Comparison of ENCODE assay signal across 1 cellular context in genomic region chr3:141959531-141959920, GRCh38.
TF ChIP-seq lines count a peak whose summit lies in the region.

No MANE protein-coding gene starts in this region.

TF ChIP-seq in GM23338, 12 proteins besides CTCF, POLR2A, EP300 and RAD21 (continued from another document):
- TF ChIP-seq ZNF462 (CRISPR knock-in tag; IDR thresholded peaks at IDR 0.05) (no peak), EZH2 (IDR thresholded peaks at IDR 0.05; ENCODE audit: low read depth, unreplicated experiment) (no peak), ZNF114 (CRISPR knock-in tag; IDR thresholded peaks at IDR 0.05) (no peak), CREB1 (CRISPR knock-in tag; IDR thresholded peaks at IDR 0.05; ENCODE audit: low read depth) (no peak), NANOG (IDR thresholded peaks at IDR 0.05; ENCODE audit: borderline replicate concordance) (no peak), POLR2AphosphoS5 (IDR thresholded peaks at IDR 0.05; ENCODE audit: low read depth) (no peak), ZNF331 (CRISPR knock-in tag; IDR thresholded peaks at IDR 0.05; ENCODE audit: low read depth) (no peak), EZH2phosphoT487 (IDR thresholded peaks at IDR 0.05; ENCODE audit: unreplicated experiment) (no peak), STAT1 (IDR thresholded peaks at IDR 0.05; ENCODE audit: unreplicated experiment) (no peak)
- TF ChIP-seq, protein P1, sequence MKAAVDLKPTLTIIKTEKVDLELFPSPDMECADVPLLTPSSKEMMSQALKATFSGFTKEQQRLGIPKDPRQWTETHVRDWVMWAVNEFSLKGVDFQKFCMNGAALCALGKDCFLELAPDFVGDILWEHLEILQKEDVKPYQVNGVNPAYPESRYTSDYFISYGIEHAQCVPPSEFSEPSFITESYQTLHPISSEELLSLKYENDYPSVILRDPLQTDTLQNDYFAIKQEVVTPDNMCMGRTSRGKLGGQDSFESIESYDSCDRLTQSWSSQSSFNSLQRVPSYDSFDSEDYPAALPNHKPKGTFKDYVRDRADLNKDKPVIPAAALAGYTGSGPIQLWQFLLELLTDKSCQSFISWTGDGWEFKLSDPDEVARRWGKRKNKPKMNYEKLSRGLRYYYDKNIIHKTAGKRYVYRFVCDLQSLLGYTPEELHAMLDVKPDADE (IDR thresholded peaks at IDR 0.05): no peak
- TF ChIP-seq, protein P2, sequence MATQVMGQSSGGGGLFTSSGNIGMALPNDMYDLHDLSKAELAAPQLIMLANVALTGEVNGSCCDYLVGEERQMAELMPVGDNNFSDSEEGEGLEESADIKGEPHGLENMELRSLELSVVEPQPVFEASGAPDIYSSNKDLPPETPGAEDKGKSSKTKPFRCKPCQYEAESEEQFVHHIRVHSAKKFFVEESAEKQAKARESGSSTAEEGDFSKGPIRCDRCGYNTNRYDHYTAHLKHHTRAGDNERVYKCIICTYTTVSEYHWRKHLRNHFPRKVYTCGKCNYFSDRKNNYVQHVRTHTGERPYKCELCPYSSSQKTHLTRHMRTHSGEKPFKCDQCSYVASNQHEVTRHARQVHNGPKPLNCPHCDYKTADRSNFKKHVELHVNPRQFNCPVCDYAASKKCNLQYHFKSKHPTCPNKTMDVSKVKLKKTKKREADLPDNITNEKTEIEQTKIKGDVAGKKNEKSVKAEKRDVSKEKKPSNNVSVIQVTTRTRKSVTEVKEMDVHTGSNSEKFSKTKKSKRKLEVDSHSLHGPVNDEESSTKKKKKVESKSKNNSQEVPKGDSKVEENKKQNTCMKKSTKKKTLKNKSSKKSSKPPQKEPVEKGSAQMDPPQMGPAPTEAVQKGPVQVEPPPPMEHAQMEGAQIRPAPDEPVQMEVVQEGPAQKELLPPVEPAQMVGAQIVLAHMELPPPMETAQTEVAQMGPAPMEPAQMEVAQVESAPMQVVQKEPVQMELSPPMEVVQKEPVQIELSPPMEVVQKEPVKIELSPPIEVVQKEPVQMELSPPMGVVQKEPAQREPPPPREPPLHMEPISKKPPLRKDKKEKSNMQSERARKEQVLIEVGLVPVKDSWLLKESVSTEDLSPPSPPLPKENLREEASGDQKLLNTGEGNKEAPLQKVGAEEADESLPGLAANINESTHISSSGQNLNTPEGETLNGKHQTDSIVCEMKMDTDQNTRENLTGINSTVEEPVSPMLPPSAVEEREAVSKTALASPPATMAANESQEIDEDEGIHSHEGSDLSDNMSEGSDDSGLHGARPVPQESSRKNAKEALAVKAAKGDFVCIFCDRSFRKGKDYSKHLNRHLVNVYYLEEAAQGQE (IDR thresholded peaks at IDR 0.05; ENCODE audit: unreplicated experiment): no peak
